In genomic region chr5:180809403-180810209, GRCh38 we compare ENCODE assay signal across 8 cellular contexts. TPM values are rescaled to one million over a fixed set of nuclear protein-coding genes. Genes with fewer than 3 reads are reported as not detected.
DNase-seq lines count a peak whose midpoint lies in the region; ATAC-seq and TF ChIP-seq lines count a peak whose summit lies in the region.

No MANE protein-coding gene starts in this region.

- peak overlapping the region; percentile 94 for H3K27ac ChIP-seq in OCI-LY3 (ENCODE audit: low read length)
- H3K27ac ChIP-seq in esophagus squamous epithelium, result peak overlapping the region; percentile 96 to 99 (median 98)

- peak overlapping the region; percentile 97 for H3K27ac Mint-ChIP-seq in stimulated activated effector memory CD8-positive, alpha-beta T cell treated with anti-CD3 and anti-CD28 coated beads, Interleukin-12 subunit alpha, Interleukin-12 subunit beta, amount 100 ng/mL, for 72 hours

- H3K4me1 ChIP-seq in OCI-LY3 (ENCODE audit: low read length) (peaks cover 48% of the 10 kb centered on the region), esophagus squamous epithelium (peaks cover 51 to 81% (median 52%) of the 10 kb centered on the region in 3 donors)

- intact Hi-C loops in esophagus squamous epithelium (cut with DNase I), result no loop called here

- peak overlapping the region; percentile 96 for H3K4me3 Mint-ChIP-seq in activated T-cell treated with anti-CD3 and anti-CD28 coated beads, Interleukin-2, amount 50 U/mL, for 4 hours
- H3K4me3 Mint-ChIP-seq in stimulated activated effector memory CD8-positive, alpha-beta T cell treated with anti-CD3 and anti-CD28 coated beads, Interleukin-12 subunit alpha, Interleukin-12 subunit beta, amount 100 ng/mL, for 72 hours, result peak overlapping the region; percentile 72

- DNase-seq in DMS153 (lab: John Stamatoyannopoulos, UW) (peak; percentile 60), HuH-7 (ENCODE audit: low spot score) (peak; percentile 91), esophagus squamous epithelium (lab: John Stamatoyannopoulos, UW) (peak; percentile 70), myocyte (ENCODE audit: low read depth) (peak; percentile 93)
- DNase-seq in activated T-cell treated with anti-CD3 and anti-CD28 coated beads, Interleukin-2, amount 50 U/mL, for 4 hours, result peak; percentile 76
- peak; percentile 89 to 96 for DNase-seq in stimulated activated effector memory CD8-positive, alpha-beta T cell treated with anti-CD3 and anti-CD28 coated beads, Interleukin-12 subunit alpha, Interleukin-12 subunit beta, amount 100 ng/mL, for 72 hours (ENCODE audit: low spot score in 2 of 2)

- 0 out of 2 replicates have a peak overlapping the region, but pooled peaks have one; percentile 48 for H2AFZ ChIP-seq in OCI-LY3 (ENCODE audit: low read depth, low read length)

- H3K36me3 ChIP-seq in OCI-LY3 (replicated peaks; ENCODE audit: low read depth, low read length) (peaks cover 12% of the 10 kb centered on the region), esophagus squamous epithelium (peaks cover 0 to 5% (median 0%) of the 10 kb centered on the region in 3 donors)

- H3K27me3 Mint-ChIP-seq in activated T-cell treated with anti-CD3 and anti-CD28 coated beads, Interleukin-2, amount 50 U/mL, for 4 hours (ENCODE audit: low read depth), result no peaks in the 10 kb centered on the region

- peak overlapping the region; percentile 94 for H3K9ac ChIP-seq in OCI-LY3 (ENCODE audit: low read length)

- peaks cover 5% of the 10 kb centered on the region for H3K36me3 Mint-ChIP-seq in activated T-cell treated with anti-CD3 and anti-CD28 coated beads, Interleukin-2, amount 50 U/mL, for 4 hours (ENCODE audit: insufficient read depth)
- peaks cover 46% of the 10 kb centered on the region for H3K36me3 Mint-ChIP-seq in stimulated activated effector memory CD8-positive, alpha-beta T cell treated with anti-CD3 and anti-CD28 coated beads, Interleukin-12 subunit alpha, Interleukin-12 subunit beta, amount 100 ng/mL, for 72 hours

- H3K9me3 Mint-ChIP-seq in activated T-cell treated with anti-CD3 and anti-CD28 coated beads, Interleukin-2, amount 50 U/mL, for 4 hours, result no peaks in the 10 kb centered on the region
- H3K9me3 Mint-ChIP-seq in stimulated activated effector memory CD8-positive, alpha-beta T cell treated with anti-CD3 and anti-CD28 coated beads, Interleukin-12 subunit alpha, Interleukin-12 subunit beta, amount 100 ng/mL, for 72 hours, result no peaks in the 10 kb centered on the region

- H3K4me3 ChIP-seq in OCI-LY3 (ENCODE audit: low read length) (peak overlapping the region; percentile 92), esophagus squamous epithelium (peak overlapping the region; percentile 67 to 78 (median 76))

- ATAC-seq in GM21529 (IDR thresholded peaks at IDR 0.05; ENCODE audit: unreplicated experiment), result peak; percentile 52
- peak; percentile 74 to 76 for ATAC-seq in activated T-cell treated with anti-CD3 and anti-CD28 coated beads, Interleukin-2, amount 50 U/mL, for 4 hours
- peak; percentile 84 for ATAC-seq in stimulated activated effector memory CD8-positive, alpha-beta T cell treated with anti-CD3 and anti-CD28 coated beads, Interleukin-12 subunit alpha, Interleukin-12 subunit beta, amount 100 ng/mL, for 72 hours

- TF ChIP-seq CTCF in OCI-LY3 (IDR thresholded peaks at IDR 0.05; ENCODE audit: low read depth, low read length), result no peak
- TF ChIP-seq CTCF in esophagus squamous epithelium (IDR thresholded peaks at IDR 0.05), result no peak

- H3K9me3 ChIP-seq in OCI-LY3 (ENCODE audit: insufficient read depth, low read length) (no peaks in the 10 kb centered on the region), esophagus squamous epithelium (no peaks in the 10 kb centered on the region)

- peak overlapping the region; percentile 97 for H3K4me2 ChIP-seq in OCI-LY3 (ENCODE audit: low read length)

- TF ChIP-seq POLR2A in esophagus squamous epithelium (IDR thresholded peaks at IDR 0.05), result peak in 2 of 4 donors; percentile 25 to 38

- WGBS in esophagus squamous epithelium, 2 donors, result 5% methylated on average over 20 to 28 of the region's 40 CpGs

- no peaks in the 10 kb centered on the region for H4K20me1 ChIP-seq in OCI-LY3 (ENCODE audit: insufficient read depth, low read length)

- H3K79me2 ChIP-seq in OCI-LY3 (ENCODE audit: low read length), result peaks cover 28% of the 10 kb centered on the region

- peaks cover 81% of the 10 kb centered on the region for H3K4me1 Mint-ChIP-seq in activated T-cell treated with anti-CD3 and anti-CD28 coated beads, Interleukin-2, amount 50 U/mL, for 4 hours (ENCODE audit: low read depth)
- peaks cover 76% of the 10 kb centered on the region for H3K4me1 Mint-ChIP-seq in stimulated activated effector memory CD8-positive, alpha-beta T cell treated with anti-CD3 and anti-CD28 coated beads, Interleukin-12 subunit alpha, Interleukin-12 subunit beta, amount 100 ng/mL, for 72 hours

- H3K27me3 ChIP-seq in OCI-LY3 (ENCODE audit: low read depth, low read length) (no peaks in the 10 kb centered on the region), esophagus squamous epithelium (no peaks in the 10 kb centered on the region)

RNA-seq across cellular contexts. Expression of gene MGAT1, which starts 7.0 kb away (rescaled TPM):
- 10 to 100 TPM; 76.8 to 89.3 (median 85.0) TPM for total RNA-seq in activated T-cell treated with anti-CD3 and anti-CD28 coated beads, Interleukin-2, amount 50 U/mL, for 4 hours
- total RNA-seq in esophagus squamous epithelium (100 to 1,000 TPM in 2 of 4 donors, 10 to 100 TPM in 2; 62.6 to 163 (median 111) TPM), myocyte (120 and 152 TPM in 2 replicates)
- 118 TPM for polyA plus RNA-seq in myocyte (2012)

RNA-seq across cellular contexts. Expression of gene ZFP62, which starts 51.5 kb away (rescaled TPM):
- total RNA-seq in activated T-cell treated with anti-CD3 and anti-CD28 coated beads, Interleukin-2, amount 50 U/mL, for 4 hours, result 10 to 100 TPM; 20.6 to 23.0 (median 22.4) TPM
- total RNA-seq in esophagus squamous epithelium, result 10 to 100 TPM in 3 of 4 donors, 1 to 10 TPM in 1; 8.9 to 32.6 (median 19.2) TPM
- 12.9 and 20.1 TPM in 2 replicates for total RNA-seq in myocyte
- 13.6 TPM for polyA plus RNA-seq in myocyte (2012)

Comparison
In these comparisons a context has a peak if more than half of its experiments do, and no peak if none do; other contexts are left out.
1. Peak in every context shown above with its lines: DNase-seq, ATAC-seq, H3K4me3 ChIP-seq and H3K27ac ChIP-seq.